In genomic region chr10:32978091-32978809, GRCh38 we compare ENCODE assay signal across 1 cellular context.
TF ChIP-seq lines count a peak whose summit lies in the region.

No MANE protein-coding gene starts in this region.

TF ChIP-seq in HEK293, 187 proteins besides CTCF, POLR2A, EP300 and RAD21 (continued from another document):
- TF ChIP-seq ZNF639 (tag by site-specific recombination; IDR thresholded peaks at IDR 0.05) (0 out of 2 replicates have a peak, but pooled peaks have one; percentile 45), ZNF292 (tag by site-specific recombination; IDR thresholded peaks at IDR 0.05; ENCODE audit: borderline replicate concordance, low read depth) (peak; percentile 63; the same call in 1 of the 2 replicates), ZNF223 (tag by site-specific recombination; IDR thresholded peaks at IDR 0.05) (0 out of 2 replicates have a peak, but pooled peaks have one; percentile 59), REST (tag by site-specific recombination; IDR thresholded peaks at IDR 0.05) (peak; percentile 76), ZNF510 (tag by site-specific recombination; IDR thresholded peaks at IDR 0.05; ENCODE audit: insufficient replicate concordance) (peak; percentile 91), ZBTB11 (tag by site-specific recombination; conservative IDR thresholded peaks at IDR 0.05; ENCODE audit: low read depth) (peak; percentile 86), GLI2 (tag by site-specific recombination; IDR thresholded peaks at IDR 0.05; ENCODE audit: borderline replicate concordance, low read depth) (peak; percentile 43; the same call in 1 of the 2 replicates), ZNF514 (tag by site-specific recombination; IDR thresholded peaks at IDR 0.05) (0 out of 2 replicates have a peak, but pooled peaks have one; percentile 27), ZNF426 (tag by site-specific recombination; IDR thresholded peaks at IDR 0.05) (peak; percentile 96), ZXDB (tag by site-specific recombination; IDR thresholded peaks at IDR 0.05) (peak; percentile 78), ZNF558 (tag by site-specific recombination; IDR thresholded peaks at IDR 0.05) (peak; percentile 67; the same call in 1 of the 2 replicates), RBAK (tag by site-specific recombination; IDR thresholded peaks at IDR 0.05) (peak; percentile 48; the same call in 1 of the 2 replicates), ZNF580 (tag by site-specific recombination; IDR thresholded peaks at IDR 0.05) (peak; percentile 75), ZNF394 (tag by site-specific recombination; IDR thresholded peaks at IDR 0.05; ENCODE audit: borderline replicate concordance) (peak; percentile 98)
TF ChIP-seq in HEK293: peak in this region for 41; not testable (repeated sequence) for 146.
